23 cellular contexts compared by ENCODE assay signal in genomic region chr7:68823996-68824780, GRCh38.
"Had no signal": no experiment of that assay in that cellular context is flagged by ENCODE, and none has a peak within 500 bp of the region (broad histone marks: within the 10 kb centered on the region; RNA-seq: fewer than 3 reads in every experiment).

No MANE protein-coding gene starts in this region.

- H3K9me3 ChIP-seq: SJCRH30, SK-N-SH had no signal

- H3K27ac ChIP-seq: ascending aorta, RWPE1, SJCRH30, VCaP had no signal

- DNase-seq: activated CD4-positive, alpha-beta memory T cell treated with anti-CD3 and anti-CD28 coated beads, Interleukin-2, amount 10 ng/mL, durations not matched to agents 7 days and 5 days; activated CD4-positive, alpha-beta T cell treated with anti-CD3 and anti-CD28 coated beads, Interleukin-2, amount 50 U/mL, for 1 hour; activated CD4-positive, CD25-positive, alpha-beta regulatory T cell; activated gamma-delta T cell treated with Interleukin-2 at 50 U/mL for 16 hours; activated naive CD4-positive, alpha-beta T cell treated with anti-CD3 and anti-CD28 coated beads, Interleukin-2, amount 10 ng/mL, durations not matched to agents 7 days and 5 days; activated naive CD8-positive, alpha-beta T cell treated with anti-CD3 and anti-CD28 coated beads, Interleukin-2, amount 10 ng/mL, durations not matched to agents 7 days and 5 days; activated T-cell treated with anti-CD3 and anti-CD28 coated beads for 4 hours; activated T-cell treated with anti-CD3 and anti-CD28 coated beads, Interleukin-2, amount 50 U/mL, for 48 hours; amniotic stem cell; KG1; NCI-H1048; NCI-H146; NCI-H187 treated with DMSO at 0.1 percent for 48 hours; NCI-H2081 treated with DMSO at 0.1 percent for 48 hours; NCI-H526; NCI-H774; Right ventricle myocardium superior; SJCRH30; SK-N-SH; T-helper 1 cell had no signal

- H3K9ac ChIP-seq: SK-N-SH had no signal

- H3K36me3 ChIP-seq: ascending aorta, SJCRH30 had no signal

- H3K4me3 ChIP-seq: ascending aorta, SJCRH30 had no signal

- H3K4me1 ChIP-seq: ascending aorta, SJCRH30 had no signal
